Comparison of ENCODE assay signal across 8 cellular contexts in the genomic region with DNA sequence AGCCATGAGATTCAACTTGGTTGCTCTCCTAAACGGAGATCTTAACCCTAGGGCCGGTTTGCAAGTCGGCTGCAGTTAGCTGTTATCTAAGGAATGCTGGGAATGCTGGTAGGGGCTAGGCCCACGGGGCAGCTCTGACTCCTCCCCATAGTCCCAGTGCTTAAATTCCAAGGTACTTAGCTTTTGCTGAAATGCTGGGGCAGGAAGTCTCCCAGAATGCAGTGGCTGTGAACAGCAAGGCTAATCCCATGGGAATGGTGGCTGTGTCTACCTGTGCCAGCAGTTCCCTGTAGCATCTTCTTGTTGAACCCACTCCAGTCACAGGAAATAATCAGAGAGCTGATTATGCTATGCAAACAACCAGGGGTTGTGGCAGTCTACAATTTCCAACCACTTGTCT.
DNase-seq lines count a peak whose midpoint lies in the region; ATAC-seq and TF ChIP-seq lines count a peak whose summit lies in the region.

No MANE protein-coding gene starts in this region.

- no peaks in the 10 kb centered on the region for H3K27me3 ChIP-seq in colonic mucosa

- intact Hi-C loops in colonic mucosa (cut with DNase I), result loop anchor here (5.0 kb wide), 1 partner anchor 122 kb away; no protein-coding TSS in a partner anchor

- TF ChIP-seq CTCF in colonic mucosa (IDR thresholded peaks at IDR 0.05), result no peak

- ATAC-seq in left lobe of liver (peak; percentile 30), GM18502 (IDR thresholded peaks at IDR 0.05; ENCODE audit: poor library complexity, unreplicated experiment) (no peak)

- peak; percentile 63 for DNase-seq in AG08395 (ENCODE audit: low spot score)
- DNase-seq in HuH-7.5 (ENCODE audit: low spot score), result peak; percentile 33
- no peak for DNase-seq in colonic mucosa
- DNase-seq in left lobe of liver (ENCODE audit: low spot score), result no peak
- no peak for DNase-seq in amygdala (lab: John Stamatoyannopoulos, UW)
- DNase-seq in GF-D8 (lab: John Stamatoyannopoulos, UW), result no peak
- no peak for DNase-seq in activated CD4-positive, alpha-beta T cell treated with anti-CD3 and anti-CD28 coated beads for 48 hours

- peak overlapping the region; percentile 67 for H3K27ac ChIP-seq in colonic mucosa

- H3K4me3 ChIP-seq in colonic mucosa, result no peak overlapping the region

- peaks cover 8% of the 10 kb centered on the region for H3K4me1 ChIP-seq in colonic mucosa

- H3K36me3 ChIP-seq in colonic mucosa, result no peaks in the 10 kb centered on the region

- no peaks in the 10 kb centered on the region for H3K9me3 ChIP-seq in colonic mucosa

- H3K9ac ChIP-seq in colonic mucosa (ENCODE audit: low read depth in 2 of 2, low read length in 2 of 2), result peak overlapping the region in 1 of 2 donors; percentile 27

Comparison
In these comparisons a context has a peak if more than half of its experiments do, and no peak if none do; other contexts are left out.
1. DNase-seq: peak in AG08395 (single experiment) and HuH-7.5 (single experiment); none in colonic mucosa (single experiment), left lobe of liver (single experiment), amygdala (0 of 56), GF-D8 (single experiment) and activated CD4-positive, alpha-beta T cell treated with anti-CD3 and anti-CD28 coated beads for 48 hours (single experiment).